ENCODE assay signal across 14 cellular contexts in genomic region chr16:69465881-69466280, GRCh38. TPM values are rescaled to one million over a fixed set of nuclear protein-coding genes. Genes with fewer than 3 reads are reported as not detected.
DNase-seq lines count a peak whose midpoint lies in the region; ATAC-seq and TF ChIP-seq lines count a peak whose summit lies in the region.
"Had no signal": no experiment of that assay in that cellular context is flagged by ENCODE, and none has a peak within 500 bp of the region (broad histone marks: within the 10 kb centered on the region; RNA-seq: fewer than 3 reads in every experiment).

No MANE protein-coding gene starts in this region.

- POLR2A ChIA-PET in CD4-positive, alpha-beta memory T cell (lab: Charles Lee; ENCODE audit: partially characterized antibody), result interaction anchor here (1.0 to 1.5 kb wide), 3 partner anchors 41 to 98 kb away, joined by 3 to 4 read pairs (median 4); partner anchors contain the start of genes CYB5B and TERF2

- H3K27me3 Mint-ChIP-seq in CD4-positive, alpha-beta memory T cell, result no peaks in the 10 kb centered on the region

- no peak for TF ChIP-seq CTCF in VCaP (conservative IDR thresholded peaks at IDR 0.05)

- H3K9me3 ChIP-seq in CD4-positive, alpha-beta memory T cell (ENCODE audit: control insufficient read depth in 1 of 2, low read length in 2 of 2), result no peaks in the 10 kb centered on the region
- H3K9me3 ChIP-seq: SJSA1, tibial nerve had no signal

- no peak for DNase-seq in CD4-positive, alpha-beta memory T cell
- DNase-seq in medulla oblongata (ENCODE audit: extremely low spot score), result peak; percentile 56
- DNase-seq in NCI-H446 treated with DMSO at 0.1 percent for 48 hours (lab: John Stamatoyannopoulos, UW), result no peak
- no peak for DNase-seq in iPS-NIHi11 (ENCODE audit: low spot score)
- DNase-seq: cortex of kidney, NCI-H1092 treated with DMSO at 0.1 percent for 48 hours, WERI-Rb-1 had no signal

- peak overlapping the region in 6 of 7 donors; percentile 77 to 93 (median 85) for H3K27ac Mint-ChIP-seq in CD4-positive, alpha-beta memory T cell

- H3K27ac ChIP-seq in ACC112 (ENCODE audit: low read depth, low read length) (peak overlapping the region; percentile 37), VCaP (peak overlapping the region; percentile 63)
- no peak overlapping the region for H3K27ac ChIP-seq in CD4-positive, alpha-beta memory T cell (ENCODE audit: low read depth, low read length)
- H3K27ac ChIP-seq: C4-2B, SJSA1, tibial nerve, WERI-Rb-1 had no signal

- H2AFZ ChIP-seq in ACC112 (ENCODE audit: low read length, unreplicated experiment), result no peak overlapping the region

- H3K27me3 ChIP-seq in ACC112 (ENCODE audit: insufficient read depth, low read length), result no peaks in the 10 kb centered on the region
- H3K27me3 ChIP-seq in CD4-positive, alpha-beta memory T cell (ENCODE audit: insufficient read depth, low read length), result no peaks in the 10 kb centered on the region
- H3K27me3 ChIP-seq: SJSA1, tibial nerve had no signal

- H3K4me1 Mint-ChIP-seq in CD4-positive, alpha-beta memory T cell, result peaks cover 31 to 64% (median 54%) of the 10 kb centered on the region in 4 donors

- no peaks in the 10 kb centered on the region for H3K79me2 ChIP-seq in ACC112 (ENCODE audit: control insufficient read depth, insufficient read depth, low read length, unreplicated experiment)

- peaks cover 18% of the 10 kb centered on the region; the same call in 1 of the 2 replicates for H3K36me3 ChIP-seq in ACC112 (ENCODE audit: insufficient read depth, low read length)
- peaks cover 4% of the 10 kb centered on the region for H3K36me3 ChIP-seq in CD4-positive, alpha-beta memory T cell (ENCODE audit: insufficient read depth, low read length)

- H3K4me3 Mint-ChIP-seq in CD4-positive, alpha-beta memory T cell, result peak overlapping the region in 5 of 8 donors; percentile 2 to 80 (median 43)

- CTCF ChIA-PET in CD4-positive, alpha-beta memory T cell (lab: Charles Lee; ENCODE audit: partially characterized antibody), result interaction anchor here (3.4 kb wide), 1 partner anchor 69 kb away, joined by 36 read pairs; no protein-coding TSS in a partner anchor

- H3K9me3 Mint-ChIP-seq in CD4-positive, alpha-beta memory T cell, result no peaks in the 10 kb centered on the region

- peaks cover 24% of the 10 kb centered on the region for H3K4me1 ChIP-seq in ACC112 (ENCODE audit: control insufficient read depth, insufficient read depth, low read length, unreplicated experiment)
- peaks cover 39% of the 10 kb centered on the region for H3K4me1 ChIP-seq in CD4-positive, alpha-beta memory T cell (ENCODE audit: insufficient read depth, low read length)

- ATAC-seq in GM21390 (IDR thresholded peaks at IDR 0.05; ENCODE audit: unreplicated experiment) (no peak), GM18498 (IDR thresholded peaks at IDR 0.05; ENCODE audit: unreplicated experiment) (no peak)

- peaks cover 14 to 32% of the 10 kb centered on the region in 2 donors for H3K36me3 Mint-ChIP-seq in CD4-positive, alpha-beta memory T cell

- intact Hi-C loops in CD4-positive, alpha-beta memory T cell (cut with micrococcal nuclease), result loop anchor here (1.0 kb wide), 1 partner anchor 70 kb away; no protein-coding TSS in a partner anchor

- H3K4me3 ChIP-seq in ACC112 (ENCODE audit: low read depth, low read length), result no peak overlapping the region
- no peak overlapping the region for H3K4me3 ChIP-seq in CD4-positive, alpha-beta memory T cell (ENCODE audit: low read length in 2 of 2)
- H3K4me3 ChIP-seq: SJSA1, tibial nerve had no signal

RNA-seq across cellular contexts. Expression of gene CYB5B, which starts 41.5 kb away (rescaled TPM):
- total RNA-seq in CD4-positive, alpha-beta memory T cell, result 10 to 100 TPM; 59.2 to 64.4 TPM
- 100 to 1,000 TPM; 115 to 141 TPM for polyA plus RNA-seq in CD4-positive, alpha-beta memory T cell
